Comparison of ENCODE assay signal across 24 cellular contexts in genomic region chr21:31128234-31128633, GRCh38.
"Had no signal": no experiment of that assay in that cellular context is flagged by ENCODE, and none has a peak within 500 bp of the region (broad histone marks: within the 10 kb centered on the region; RNA-seq: fewer than 3 reads in every experiment).

No MANE protein-coding gene starts in this region.

- H3K4me3 ChIP-seq: colonic mucosa, heart left ventricle, sigmoid colon, smooth muscle cell, testis, upper lobe of left lung had no signal

- H3K27ac Mint-ChIP-seq: activated CD4-positive, alpha-beta T cell treated with anti-CD3 and anti-CD28 coated beads for 36 hours; activated naive CD4-positive, alpha-beta T cell treated with anti-CD3 and anti-CD28 coated beads for 36 hours; activated naive CD8-positive, alpha-beta T cell treated with anti-CD3 and anti-CD28 coated beads, Interleukin-2, amount 10 ng/mL, durations not matched to agents 7 days and 5 days; endodermal cell; memory B cell; nephron; stimulated activated naive B cell treated with anti-CD40 and anti-IgM and Interleukin-4, amounts not matched to agents 10 μg/mL and 1 μg/mL and 100 μg/mL, for 72 hours had no signal

- H3K36me3 Mint-ChIP-seq: memory B cell had no signal

- H3K9me3 Mint-ChIP-seq: activated naive CD4-positive, alpha-beta T cell treated with anti-CD3 and anti-CD28 coated beads for 36 hours; endodermal cell; memory B cell; nephron; stimulated activated naive B cell treated with anti-CD40 and anti-IgM and Interleukin-4, amounts not matched to agents 10 μg/mL and 1 μg/mL and 100 μg/mL, for 72 hours had no signal

- H3K4me3 Mint-ChIP-seq: activated CD4-positive, alpha-beta T cell treated with anti-CD3 and anti-CD28 coated beads for 36 hours; activated naive CD4-positive, alpha-beta T cell treated with anti-CD3 and anti-CD28 coated beads for 36 hours; activated naive CD8-positive, alpha-beta T cell treated with anti-CD3 and anti-CD28 coated beads, Interleukin-2, amount 10 ng/mL, durations not matched to agents 7 days and 5 days; endodermal cell; memory B cell; nephron; stimulated activated naive B cell treated with anti-CD40 and anti-IgM and Interleukin-4, amounts not matched to agents 10 μg/mL and 1 μg/mL and 100 μg/mL, for 72 hours had no signal

- DNase-seq: activated CD4-positive, alpha-beta T cell treated with anti-CD3 and anti-CD28 coated beads for 36 hours; activated CD4-positive, alpha-beta T cell treated with anti-CD3 and anti-CD28 coated beads, Interleukin-2, amount 50 U/mL, for 48 hours; activated CD8-positive, alpha-beta memory T cell treated with anti-CD3 and anti-CD28 coated beads, Interleukin-2, amount 50 U/mL, for 48 hours; activated naive CD4-positive, alpha-beta T cell treated with anti-CD3 and anti-CD28 coated beads for 36 hours; activated naive CD8-positive, alpha-beta T cell treated with anti-CD3 and anti-CD28 coated beads, Interleukin-2, amount 10 ng/mL, durations not matched to agents 7 days and 5 days; activated T-cell treated with anti-CD3 and anti-CD28 coated beads, Interleukin-2, amount 50 U/mL, for 48 hours; amniotic stem cell; brain microvascular endothelial cell; central memory CD4-positive, alpha-beta T cell; colonic mucosa; heart left ventricle; left colon; posterior cingulate gyrus; sigmoid colon; stimulated activated CD4-positive, alpha-beta T cell treated with anti-CD3 and anti-CD28 coated beads, Interleukin-2, amount 100 ng/mL, for 48 hours; stimulated activated CD8-positive, alpha-beta memory T cell treated with anti-CD3 and anti-CD28 coated beads, Interleukin-4, amount 100 ng/mL, for 48 hours; stimulated activated naive B cell treated with anti-CD40 and anti-IgM and Interleukin-4, amounts not matched to agents 10 μg/mL and 1 μg/mL and 100 μg/mL, for 72 hours; T-helper 1 cell; testis; upper lobe of left lung had no signal

- H3K36me3 ChIP-seq: colonic mucosa, sigmoid colon, upper lobe of left lung had no signal

- H3K9me3 ChIP-seq: colonic mucosa, heart left ventricle, sigmoid colon, testis, upper lobe of left lung had no signal

- H3K27me3 ChIP-seq: brain microvascular endothelial cell, colonic mucosa, heart left ventricle, sigmoid colon, testis, upper lobe of left lung had no signal

- ATAC-seq: activated CD4-positive, alpha-beta T cell treated with anti-CD3 and anti-CD28 coated beads for 36 hours; heart left ventricle; left colon; stimulated activated naive B cell treated with anti-CD40 and anti-IgM and Interleukin-4, amounts not matched to agents 10 μg/mL and 1 μg/mL and 100 μg/mL, for 72 hours had no signal

- H3K4me1 ChIP-seq: colonic mucosa, sigmoid colon had no signal

- H3K27ac ChIP-seq: brain microvascular endothelial cell, colonic mucosa, heart left ventricle, sigmoid colon, testis, upper lobe of left lung had no signal

- H3K4me2 ChIP-seq: smooth muscle cell had no signal

- H3K27me3 Mint-ChIP-seq: activated CD4-positive, alpha-beta T cell treated with anti-CD3 and anti-CD28 coated beads for 36 hours; memory B cell; stimulated activated naive B cell treated with anti-CD40 and anti-IgM and Interleukin-4, amounts not matched to agents 10 μg/mL and 1 μg/mL and 100 μg/mL, for 72 hours had no signal
